Comparison of ENCODE assay signal across 2 cellular contexts in genomic region chr12:128467882-128468281, GRCh38.
TF ChIP-seq lines count a peak whose summit lies in the region.

No MANE protein-coding gene starts in this region.

TF ChIP-seq in HepG2, 621 proteins besides CTCF, POLR2A, EP300 and RAD21:
- TF ChIP-seq, protein P1, sequence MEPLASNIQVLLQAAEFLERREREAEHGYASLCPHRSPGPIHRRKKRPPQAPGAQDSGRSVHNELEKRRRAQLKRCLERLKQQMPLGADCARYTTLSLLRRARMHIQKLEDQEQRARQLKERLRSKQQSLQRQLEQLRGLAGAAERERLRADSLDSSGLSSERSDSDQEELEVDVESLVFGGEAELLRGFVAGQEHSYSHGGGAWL (CRISPR knock-in tag; IDR thresholded peaks at IDR 0.05), result no peak
- TF ChIP-seq CHCHD3 (CRISPR knock-in tag; IDR thresholded peaks at IDR 0.05), result no peak
- TF ChIP-seq CEBPB (IDR thresholded peaks at IDR 0.05; ENCODE audit: borderline replicate concordance, low read depth, low read length), result peak; percentile 69; the same call in 1 of the 2 replicates
- TF ChIP-seq KDM5A (IDR thresholded peaks at IDR 0.05; ENCODE audit: borderline replicate concordance, low read length), result no peak
- no peak for TF ChIP-seq MEIS1 (CRISPR knock-in tag; IDR thresholded peaks at IDR 0.05; ENCODE audit: borderline replicate concordance)
- TF ChIP-seq, protein P2, sequence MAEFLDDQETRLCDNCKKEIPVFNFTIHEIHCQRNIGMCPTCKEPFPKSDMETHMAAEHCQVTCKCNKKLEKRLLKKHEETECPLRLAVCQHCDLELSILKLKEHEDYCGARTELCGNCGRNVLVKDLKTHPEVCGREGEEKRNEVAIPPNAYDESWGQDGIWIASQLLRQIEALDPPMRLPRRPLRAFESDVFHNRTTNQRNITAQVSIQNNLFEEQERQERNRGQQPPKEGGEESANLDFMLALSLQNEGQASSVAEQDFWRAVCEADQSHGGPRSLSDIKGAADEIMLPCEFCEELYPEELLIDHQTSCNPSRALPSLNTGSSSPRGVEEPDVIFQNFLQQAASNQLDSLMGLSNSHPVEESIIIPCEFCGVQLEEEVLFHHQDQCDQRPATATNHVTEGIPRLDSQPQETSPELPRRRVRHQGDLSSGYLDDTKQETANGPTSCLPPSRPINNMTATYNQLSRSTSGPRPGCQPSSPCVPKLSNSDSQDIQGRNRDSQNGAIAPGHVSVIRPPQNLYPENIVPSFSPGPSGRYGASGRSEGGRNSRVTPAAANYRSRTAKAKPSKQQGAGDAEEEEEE (CRISPR knock-in tag; IDR thresholded peaks at IDR 0.05; ENCODE audit: borderline replicate concordance), result no peak
- TF ChIP-seq MYNN (CRISPR knock-in tag; IDR thresholded peaks at IDR 0.05; ENCODE audit: low read depth), result no peak
- TF ChIP-seq SUZ12 (IDR thresholded peaks at IDR 0.05; ENCODE audit: low read depth, low read length), result no peak
- peak; percentile 69 for TF ChIP-seq ATF7 (IDR thresholded peaks at IDR 0.05)
- TF ChIP-seq ATF7 (CRISPR knock-in tag; IDR thresholded peaks at IDR 0.05), result no peak
TF ChIP-seq in HepG2: peak in this region for 2.

TF ChIP-seq in K562, 482 proteins besides CTCF, POLR2A, EP300 and RAD21 (continued from another document):
- TF ChIP-seq, protein P3, sequence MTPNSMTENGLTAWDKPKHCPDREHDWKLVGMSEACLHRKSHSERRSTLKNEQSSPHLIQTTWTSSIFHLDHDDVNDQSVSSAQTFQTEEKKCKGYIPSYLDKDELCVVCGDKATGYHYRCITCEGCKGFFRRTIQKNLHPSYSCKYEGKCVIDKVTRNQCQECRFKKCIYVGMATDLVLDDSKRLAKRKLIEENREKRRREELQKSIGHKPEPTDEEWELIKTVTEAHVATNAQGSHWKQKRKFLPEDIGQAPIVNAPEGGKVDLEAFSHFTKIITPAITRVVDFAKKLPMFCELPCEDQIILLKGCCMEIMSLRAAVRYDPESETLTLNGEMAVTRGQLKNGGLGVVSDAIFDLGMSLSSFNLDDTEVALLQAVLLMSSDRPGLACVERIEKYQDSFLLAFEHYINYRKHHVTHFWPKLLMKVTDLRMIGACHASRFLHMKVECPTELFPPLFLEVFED (CRISPR knock-in tag; conservative IDR thresholded peaks at IDR 0.05), result no peak
- TF ChIP-seq ZFP36 (IDR thresholded peaks at IDR 0.05; ENCODE audit: low read depth, low read length, partially characterized antibody), result no peak
- no peak for TF ChIP-seq NUFIP1 (IDR thresholded peaks at IDR 0.05; ENCODE audit: partially characterized antibody)
- no peak for TF ChIP-seq ZNF707 (CRISPR knock-in tag; conservative IDR thresholded peaks at IDR 0.05)
- no peak for TF ChIP-seq RCOR1 (IDR thresholded peaks at IDR 0.05; ENCODE audit: borderline replicate concordance in 1 of 2, low read depth in 2 of 2, low read length in 2 of 2)
- no peak for TF ChIP-seq ZNF79 (CRISPR knock-in tag; IDR thresholded peaks at IDR 0.05; ENCODE audit: low read depth)
- no peak for TF ChIP-seq ZC3H8 (IDR thresholded peaks at IDR 0.05)
- TF ChIP-seq CBX5 (IDR thresholded peaks at IDR 0.05; ENCODE audit: borderline replicate concordance, low read depth), result no peak
- TF ChIP-seq CEBPG (CRISPR knock-in tag; IDR thresholded peaks at IDR 0.05), result no peak
- 0 out of 4 replicates have a peak, but pooled peaks of 1 of the 2 experiments have one; percentile 37 for TF ChIP-seq CEBPG (tag; conservative IDR thresholded peaks at IDR 0.05 in 1 of 2, IDR thresholded peaks at IDR 0.05 in 1 of 2)
- TF ChIP-seq TCF7 (IDR thresholded peaks at IDR 0.05; ENCODE audit: borderline replicate concordance), result no peak
- TF ChIP-seq, protein P4, sequence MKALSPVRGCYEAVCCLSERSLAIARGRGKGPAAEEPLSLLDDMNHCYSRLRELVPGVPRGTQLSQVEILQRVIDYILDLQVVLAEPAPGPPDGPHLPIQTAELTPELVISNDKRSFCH (CRISPR knock-in tag; IDR thresholded peaks at IDR 0.05), result no peak
- TF ChIP-seq, protein P4 (tag; IDR thresholded peaks at IDR 0.05), result no peak
- TF ChIP-seq, protein P5, sequence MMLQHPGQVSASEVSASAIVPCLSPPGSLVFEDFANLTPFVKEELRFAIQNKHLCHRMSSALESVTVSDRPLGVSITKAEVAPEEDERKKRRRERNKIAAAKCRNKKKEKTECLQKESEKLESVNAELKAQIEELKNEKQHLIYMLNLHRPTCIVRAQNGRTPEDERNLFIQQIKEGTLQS (IDR thresholded peaks at IDR 0.05), result peak; percentile 66
- TF ChIP-seq, protein P5 (CRISPR knock-in tag; conservative IDR thresholded peaks at IDR 0.05), result no peak
- TF ChIP-seq BHLHE40 (IDR thresholded peaks at IDR 0.05; ENCODE audit: low read length), result no peak
- no peak for TF ChIP-seq DACH1 (IDR thresholded peaks at IDR 0.05; ENCODE audit: partially characterized antibody)
- 0 out of 2 replicates have a peak, but pooled peaks have one; percentile 26 for TF ChIP-seq CEBPB (tag; IDR thresholded peaks at IDR 0.05)
- no peak for TF ChIP-seq BMI1 (IDR thresholded peaks at IDR 0.05; ENCODE audit: low read length)
TF ChIP-seq in K562: peak in this region for 3.
